Comparison of ENCODE assay signal across 16 cellular contexts in the genomic region with DNA sequence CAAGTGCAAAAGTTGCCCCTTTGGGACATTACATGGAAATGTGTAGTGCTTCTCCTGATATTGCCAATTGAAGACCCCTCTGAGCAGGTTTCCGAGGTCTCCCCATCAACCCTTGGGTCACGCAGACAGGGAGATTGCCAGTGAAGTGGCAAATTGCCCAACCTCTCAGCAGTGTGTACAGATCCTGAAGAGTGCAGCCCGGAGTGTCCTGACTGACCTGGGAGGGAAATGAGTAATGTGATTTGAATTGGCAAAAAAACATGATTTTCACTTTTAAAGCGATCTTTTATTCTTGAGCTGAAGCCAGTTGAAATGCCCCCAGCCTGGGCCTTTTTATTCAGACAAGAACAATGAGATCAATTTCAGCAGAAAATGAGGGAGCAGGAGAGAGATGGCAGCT.
DNase-seq lines count a peak whose midpoint lies in the region; FAIRE-seq and TF ChIP-seq lines count a peak whose summit lies in the region.
"Had no signal": no experiment of that assay in that cellular context is flagged by ENCODE, and none has a peak within 500 bp of the region (broad histone marks: within the 10 kb centered on the region; RNA-seq: fewer than 3 reads in every experiment).

No MANE protein-coding gene starts in this region.

- H3K27ac ChIP-seq in neural progenitor cell, result no peak overlapping the region
- H3K27ac ChIP-seq in endodermal cell (ENCODE audit: low read depth, low read length), result no peak overlapping the region
- H3K27ac ChIP-seq: BLaER1 treated with 17β-estradiol and CSF1 and Interleukin-3, amounts not matched to agents 10 nM and 100 nM had no signal

- no peak for FAIRE-seq in GM12892 (lab: Jason Lieb, UNC)
- FAIRE-seq: bronchial epithelial cell, endometrium, TTC549 had no signal

- H3K4me1 Mint-ChIP-seq in neural progenitor cell (peaks cover 48% of the 10 kb centered on the region), endodermal cell (peaks cover 47% of the 10 kb centered on the region)
- H3K4me1 Mint-ChIP-seq: natural killer cell; stimulated activated memory B cell treated with anti-CD40 and anti-IgM and Interleukin-4, amounts not matched to agents 10 μg/mL and 1 μg/mL and 100 μg/mL, for 72 hours had no signal

- H3K27ac Mint-ChIP-seq in neural progenitor cell (no peak overlapping the region), endodermal cell (no peak overlapping the region)
- H3K27ac Mint-ChIP-seq: activated CD8-positive, alpha-beta T cell treated with anti-CD3 and anti-CD28 coated beads for 36 hours; natural killer cell; stimulated activated memory B cell treated with anti-CD40 and anti-IgM and Interleukin-4, amounts not matched to agents 10 μg/mL and 1 μg/mL and 100 μg/mL, for 72 hours had no signal

- peaks cover 3% of the 10 kb centered on the region for H3K27me3 Mint-ChIP-seq in neural progenitor cell (ENCODE audit: insufficient read depth, low read depth)
- peaks cover 4% of the 10 kb centered on the region for H3K27me3 Mint-ChIP-seq in endodermal cell (ENCODE audit: insufficient read depth)
- H3K27me3 Mint-ChIP-seq: activated CD8-positive, alpha-beta T cell treated with anti-CD3 and anti-CD28 coated beads for 36 hours had no signal

- no peaks in the 10 kb centered on the region for H4K20me1 ChIP-seq in neural progenitor cell (ENCODE audit: low read depth)
- H4K20me1 ChIP-seq: BLaER1 treated with 17β-estradiol and CSF1 and Interleukin-3, amounts not matched to agents 10 nM and 100 nM had no signal

- H3K4me2 ChIP-seq in neural progenitor cell, result peak overlapping the region; percentile 45
- H3K4me2 ChIP-seq: BLaER1 treated with 17β-estradiol and CSF1 and Interleukin-3, amounts not matched to agents 10 nM and 100 nM had no signal

- no peaks in the 10 kb centered on the region for H3K36me3 Mint-ChIP-seq in neural progenitor cell
- no peaks in the 10 kb centered on the region for H3K36me3 Mint-ChIP-seq in endodermal cell (ENCODE audit: low read depth)
- H3K36me3 Mint-ChIP-seq: natural killer cell; stimulated activated memory B cell treated with anti-CD40 and anti-IgM and Interleukin-4, amounts not matched to agents 10 μg/mL and 1 μg/mL and 100 μg/mL, for 72 hours had no signal

- WGBS in endodermal cell (ENCODE audit: insufficient coverage in 1 of 2, insufficient read length in 1 of 2), 2 experiments, result 81 to 96% methylated on average over 4 of the region's 4 CpGs

- TF ChIP-seq CTCF in neural progenitor cell (IDR thresholded peaks at IDR 0.05) (no peak), endodermal cell (conservative IDR thresholded peaks at IDR 0.05) (no peak)

- H3K27me3 ChIP-seq in MG63, result no peaks in the 10 kb centered on the region
- H3K27me3 ChIP-seq in neural progenitor cell, result no peaks in the 10 kb centered on the region
- no peaks in the 10 kb centered on the region for H3K27me3 ChIP-seq in endodermal cell (ENCODE audit: control insufficient read depth, insufficient read depth, low read length, poor library complexity, severe bottlenecking)
- H3K27me3 ChIP-seq: BLaER1 treated with 17β-estradiol and CSF1 and Interleukin-3, amounts not matched to agents 10 nM and 100 nM had no signal

- H3K4me3 Mint-ChIP-seq in neural progenitor cell, result no peak overlapping the region
- no peak overlapping the region for H3K4me3 Mint-ChIP-seq in endodermal cell
- H3K4me3 Mint-ChIP-seq: activated CD8-positive, alpha-beta T cell treated with anti-CD3 and anti-CD28 coated beads for 36 hours; natural killer cell; stimulated activated memory B cell treated with anti-CD40 and anti-IgM and Interleukin-4, amounts not matched to agents 10 μg/mL and 1 μg/mL and 100 μg/mL, for 72 hours had no signal

- peaks cover 5% of the 10 kb centered on the region for H3F3A ChIP-seq in neural progenitor cell (ENCODE audit: low read depth)

- H3K4me1 ChIP-seq in neural progenitor cell, result peaks cover 62% of the 10 kb centered on the region
- peaks cover 15% of the 10 kb centered on the region for H3K4me1 ChIP-seq in endodermal cell (ENCODE audit: control insufficient read depth, insufficient read depth, low read length)
- H3K4me1 ChIP-seq: BLaER1 treated with 17β-estradiol and CSF1 and Interleukin-3, amounts not matched to agents 10 nM and 100 nM had no signal

- no peaks in the 10 kb centered on the region for H3K9me3 Mint-ChIP-seq in neural progenitor cell
- no peaks in the 10 kb centered on the region for H3K9me3 Mint-ChIP-seq in endodermal cell
- H3K9me3 Mint-ChIP-seq: activated CD8-positive, alpha-beta T cell treated with anti-CD3 and anti-CD28 coated beads for 36 hours; stimulated activated memory B cell treated with anti-CD40 and anti-IgM and Interleukin-4, amounts not matched to agents 10 μg/mL and 1 μg/mL and 100 μg/mL, for 72 hours had no signal

- no peaks in the 10 kb centered on the region for H3K9me3 ChIP-seq in MG63
- no peaks in the 10 kb centered on the region for H3K9me3 ChIP-seq in neural progenitor cell (ENCODE audit: low read depth)
- H3K9me3 ChIP-seq in endodermal cell (ENCODE audit: control insufficient read depth, low read length), result no peaks in the 10 kb centered on the region
- H3K9me3 ChIP-seq: BLaER1 treated with 17β-estradiol and CSF1 and Interleukin-3, amounts not matched to agents 10 nM and 100 nM had no signal

- no peaks in the 10 kb centered on the region for H3K79me2 ChIP-seq in neural progenitor cell (ENCODE audit: low read depth)

- H3K36me3 ChIP-seq in MG63, result no peaks in the 10 kb centered on the region
- H3K36me3 ChIP-seq in neural progenitor cell, result no peaks in the 10 kb centered on the region
- no peaks in the 10 kb centered on the region for H3K36me3 ChIP-seq in endodermal cell (ENCODE audit: control insufficient read depth, insufficient read depth, low read length)
- H3K36me3 ChIP-seq: BLaER1 treated with 17β-estradiol and CSF1 and Interleukin-3, amounts not matched to agents 10 nM and 100 nM had no signal

- no peak for TF ChIP-seq POLR2A in GM12892 (IDR thresholded peaks at IDR 0.05; ENCODE audit: low read depth, low read length)

- H3K4me3 ChIP-seq in MG63, result peak overlapping the region; percentile 3; the same call in 1 of the 2 replicates
- H3K4me3 ChIP-seq in neural progenitor cell, result no peak overlapping the region
- H3K4me3 ChIP-seq in endodermal cell (ENCODE audit: low read length), result no peak overlapping the region
- H3K4me3 ChIP-seq: BLaER1 treated with 17β-estradiol and CSF1 and Interleukin-3, amounts not matched to agents 10 nM and 100 nM had no signal

- DNase-seq in EL (peak; percentile 11), MG63 (peak; percentile 43), dermis microvascular lymphatic vessel endothelial cell (ENCODE audit: low read depth in 2 of 2) (peak; percentile 30 to 85), neural progenitor cell (ENCODE audit: low spot score) (no peak), GM03348 (ENCODE audit: low spot score) (no peak), ecto neural progenitor cell (ENCODE audit: low spot score) (no peak), endodermal cell (no peak), GM12892 (ENCODE audit: insufficient read length) (no peak)
- DNase-seq: activated CD8-positive, alpha-beta T cell treated with anti-CD3 and anti-CD28 coated beads for 36 hours; natural killer cell; NCI-H187 treated with DMSO at 0.1 percent for 48 hours had no signal

- peak overlapping the region; percentile 79 for H2AFZ ChIP-seq in neural progenitor cell (replicated peaks)

- H3K9ac ChIP-seq in neural progenitor cell (no peak overlapping the region), endodermal cell (ENCODE audit: extremely low read depth, low read length, poor library complexity, severe bottlenecking) (no peak overlapping the region)
- H3K9ac ChIP-seq: BLaER1 treated with 17β-estradiol and CSF1 and Interleukin-3, amounts not matched to agents 10 nM and 100 nM had no signal

Comparison
In these comparisons a context has a peak if more than half of its experiments do, and no peak if none do; other contexts are left out.
1. DNase-seq: peak in EL (single experiment), MG63 (single experiment) and dermis microvascular lymphatic vessel endothelial cell (2 of 2); none in neural progenitor cell (single experiment), GM03348 (single experiment), ecto neural progenitor cell (single experiment), endodermal cell (single experiment) and GM12892 (single experiment).